ENCODE assay signal across 1 cellular context in the genomic region with DNA sequence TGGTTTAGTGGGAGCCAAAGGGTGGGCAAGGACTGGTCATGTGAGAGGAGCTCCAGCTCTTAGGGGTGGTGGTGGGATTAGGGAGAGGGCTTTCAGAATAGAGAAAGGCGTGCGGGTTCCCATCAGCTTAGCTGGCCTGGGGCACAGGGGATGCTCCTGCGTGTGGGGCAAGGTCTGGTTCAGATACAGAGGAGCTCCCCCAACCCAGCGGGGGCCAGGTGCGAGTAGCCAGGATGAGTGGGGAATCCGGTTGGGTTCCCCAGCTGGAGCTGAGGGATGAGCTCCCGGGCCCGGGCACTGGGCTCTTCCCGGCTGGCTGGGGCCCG.
A peak's percentile ranks its signal among the peaks of the same experiment; 100 is the strongest.
TF ChIP-seq lines count a peak whose summit lies in the region.

No MANE protein-coding gene starts in this region.

TF ChIP-seq in HepG2, 621 proteins besides CTCF, POLR2A, EP300 and RAD21:
- TF ChIP-seq FOXC1 (CRISPR knock-in tag; IDR thresholded peaks at IDR 0.05; ENCODE audit: borderline replicate concordance) = 0 out of 2 replicates have a peak, but pooled peaks have one; percentile 38
- TF ChIP-seq, protein P1, sequence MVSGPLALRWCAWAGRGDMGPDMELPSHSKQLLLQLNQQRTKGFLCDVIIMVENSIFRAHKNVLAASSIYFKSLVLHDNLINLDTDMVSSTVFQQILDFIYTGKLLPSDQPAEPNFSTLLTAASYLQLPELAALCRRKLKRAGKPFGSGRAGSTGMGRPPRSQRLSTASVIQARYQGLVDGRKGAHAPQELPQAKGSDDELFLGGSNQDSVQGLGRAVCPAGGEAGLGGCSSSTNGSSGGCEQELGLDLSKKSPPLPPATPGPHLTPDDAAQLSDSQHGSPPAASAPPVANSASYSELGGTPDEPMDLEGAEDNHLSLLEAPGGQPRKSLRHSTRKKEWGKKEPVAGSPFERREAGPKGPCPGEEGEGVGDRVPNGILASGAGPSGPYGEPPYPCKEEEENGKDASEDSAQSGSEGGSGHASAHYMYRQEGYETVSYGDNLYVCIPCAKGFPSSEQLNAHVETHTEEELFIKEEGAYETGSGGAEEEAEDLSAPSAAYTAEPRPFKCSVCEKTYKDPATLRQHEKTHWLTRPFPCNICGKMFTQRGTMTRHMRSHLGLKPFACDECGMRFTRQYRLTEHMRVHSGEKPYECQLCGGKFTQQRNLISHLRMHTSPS (CRISPR knock-in tag; IDR thresholded peaks at IDR 0.05; ENCODE audit: low read depth) = no peak
- TF ChIP-seq, protein P2, sequence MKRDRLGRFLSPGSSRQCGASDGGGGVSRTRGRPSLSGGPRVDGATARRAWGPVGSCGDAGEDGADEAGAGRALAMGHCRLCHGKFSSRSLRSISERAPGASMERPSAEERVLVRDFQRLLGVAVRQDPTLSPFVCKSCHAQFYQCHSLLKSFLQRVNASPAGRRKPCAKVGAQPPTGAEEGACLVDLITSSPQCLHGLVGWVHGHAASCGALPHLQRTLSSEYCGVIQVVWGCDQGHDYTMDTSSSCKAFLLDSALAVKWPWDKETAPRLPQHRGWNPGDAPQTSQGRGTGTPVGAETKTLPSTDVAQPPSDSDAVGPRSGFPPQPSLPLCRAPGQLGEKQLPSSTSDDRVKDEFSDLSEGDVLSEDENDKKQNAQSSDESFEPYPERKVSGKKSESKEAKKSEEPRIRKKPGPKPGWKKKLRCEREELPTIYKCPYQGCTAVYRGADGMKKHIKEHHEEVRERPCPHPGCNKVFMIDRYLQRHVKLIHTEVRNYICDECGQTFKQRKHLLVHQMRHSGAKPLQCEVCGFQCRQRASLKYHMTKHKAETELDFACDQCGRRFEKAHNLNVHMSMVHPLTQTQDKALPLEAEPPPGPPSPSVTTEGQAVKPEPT (CRISPR knock-in tag; IDR thresholded peaks at IDR 0.05; ENCODE audit: low read depth) = 0 out of 2 replicates have a peak, but pooled peaks have one; percentile 2
